Comparison of ENCODE assay signal across 13 cellular contexts in the genomic region with DNA sequence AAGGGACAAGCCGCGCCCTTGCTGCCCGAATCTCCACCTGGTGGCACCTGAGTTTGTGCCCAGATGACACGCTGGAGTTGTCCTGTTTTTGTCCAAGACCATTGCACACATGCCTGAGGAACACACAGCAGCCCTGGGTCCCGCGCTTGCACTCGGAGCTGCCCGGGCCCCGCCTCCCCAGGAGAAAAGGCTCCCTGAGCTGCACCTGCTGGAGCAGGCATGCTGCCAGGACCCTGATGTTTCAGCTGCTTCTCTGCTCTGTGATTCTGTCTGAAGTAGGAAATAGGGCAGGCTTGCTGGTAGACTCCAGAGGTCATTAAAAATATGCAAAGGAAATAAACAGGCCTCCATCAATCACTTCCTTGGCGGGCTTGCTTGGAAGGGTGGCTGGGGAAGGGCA.
DNase-seq lines count a peak whose midpoint lies in the region; ATAC-seq and TF ChIP-seq lines count a peak whose summit lies in the region.
"Had no signal": no experiment of that assay in that cellular context is flagged by ENCODE, and none has a peak within 500 bp of the region (broad histone marks: within the 10 kb centered on the region; RNA-seq: fewer than 3 reads in every experiment).

No MANE protein-coding gene starts in this region.

- CTCF ChIA-PET in OCI-LY7 (lab: Charles Lee; ENCODE audit: unreplicated experiment) = no interaction called here

- 57 to 66% (median 59%) methylated on average over 3 to 10 of the region's 10 CpGs for WGBS in heart left ventricle, 4 donors
- 38 to 55% (median 47%) methylated on average over 9 to 10 of the region's 10 CpGs for WGBS in stomach, 5 donors

- H3K4me1 ChIP-seq in heart left ventricle = peaks cover 8 to 79% (median 59%) of the 10 kb centered on the region in 12 donors
- H3K4me1 ChIP-seq in stomach = peaks cover 0 to 40% (median 15%) of the 10 kb centered on the region in 4 donors
- H3K4me1 ChIP-seq in OCI-LY7 (ENCODE audit: insufficient read depth, low read length, poor library complexity, severe bottlenecking) = no peaks in the 10 kb centered on the region
- H3K4me1 ChIP-seq: parathyroid adenoma had no signal

- no peaks in the 10 kb centered on the region for H3K9me2 ChIP-seq in OCI-LY7 (ENCODE audit: insufficient read depth, low read length)

- no peak overlapping the region for H3K4me2 ChIP-seq in OCI-LY7 (ENCODE audit: low read length)

- POLR2A ChIA-PET in OCI-LY7 (lab: Charles Lee) = no interaction called here

- no peaks in the 10 kb centered on the region for H3K9me3 ChIP-seq in heart left ventricle
- H3K9me3 ChIP-seq in stomach = no peaks in the 10 kb centered on the region
- H3K9me3 ChIP-seq in OCI-LY7 (ENCODE audit: low read length) = no peaks in the 10 kb centered on the region
- H3K9me3 ChIP-seq: tibial nerve had no signal

- no peaks in the 10 kb centered on the region for H3K27me3 ChIP-seq in heart left ventricle
- H3K27me3 ChIP-seq in stomach = peaks cover 0 to 8% (median 0%) of the 10 kb centered on the region in 3 donors
- H3K27me3 ChIP-seq in brain microvascular endothelial cell (replicated peaks) = no peaks in the 10 kb centered on the region
- H3K27me3 ChIP-seq: tibial nerve had no signal

- no TSS peak for BruUV-seq in OCI-LY7 (replicated peaks; lab: Mats Ljungman, UMichigan)

- no peak for TF ChIP-seq CTCF in heart left ventricle (IDR thresholded peaks at IDR 0.05)
- TF ChIP-seq CTCF in stomach (IDR thresholded peaks at IDR 0.05) = no peak
- TF ChIP-seq CTCF in OCI-LY7 (conservative IDR thresholded peaks at IDR 0.05; ENCODE audit: low read length) = no peak
- no peak for TF ChIP-seq CTCF in brain microvascular endothelial cell (IDR thresholded peaks at IDR 0.05; ENCODE audit: low read depth, low read length, missing control alignments)
- TF ChIP-seq CTCF in GM13976 (IDR thresholded peaks at IDR 0.05; ENCODE audit: borderline replicate concordance, control extremely low read depth, extremely low read depth, insufficient read depth, missing control alignments) = no peak

- H2AFZ ChIP-seq in OCI-LY7 (ENCODE audit: low read length) = no peak overlapping the region
- H2AFZ ChIP-seq: parathyroid adenoma had no signal

- no peak overlapping the region for H3K4me3 ChIP-seq in heart left ventricle
- no peak overlapping the region for H3K4me3 ChIP-seq in stomach
- H3K4me3 ChIP-seq in OCI-LY7 (ENCODE audit: low read depth, low read length, poor library complexity, severe bottlenecking) = no peak overlapping the region
- no peak overlapping the region for H3K4me3 ChIP-seq in brain microvascular endothelial cell (ENCODE audit: low read depth, low read length)
- H3K4me3 ChIP-seq: tibial nerve had no signal

- H4K20me1 ChIP-seq in OCI-LY7 (ENCODE audit: insufficient read depth, low read length) = no peaks in the 10 kb centered on the region

- TF ChIP-seq EP300 in stomach (IDR thresholded peaks at IDR 0.05) = no peak

- in situ Hi-C loops in brain microvascular endothelial cell (cut with HindIII; ENCODE audit: low pct_ligation_motif_present, low sequenced_read_pairs) (no loop called here), GM13976 (cut with MboI; ENCODE audit: low sequenced_read_pairs, unreplicated experiment) (no loop called here)

- ATAC-seq in heart left ventricle = peak in 3 of 4 donors; percentile 10 to 20 (median 19)
- ATAC-seq in HG03571 (IDR thresholded peaks at IDR 0.05; ENCODE audit: unreplicated experiment) = no peak

- intact Hi-C loops in heart left ventricle (cut with DNase I) (loop anchor here in 2 of 10 donors (10.0 kb wide), 2 partner anchors 170 to 180 kb away; no protein-coding TSS in a partner anchor), stomach (cut with DNase I; ENCODE audit: low total_unique reads) (no loop called here), OCI-LY7 (cut with micrococcal nuclease; ENCODE audit: unreplicated experiment) (no loop called here)

- TF ChIP-seq POLR2A in heart left ventricle (IDR thresholded peaks at IDR 0.05) = no peak
- no peak for TF ChIP-seq POLR2A in stomach (IDR thresholded peaks at IDR 0.05)

- DNase-seq in NCI-H1417 treated with DMSO at 0.1 percent for 48 hours (lab: John Stamatoyannopoulos, UW) = peak; percentile 49
- DNase-seq in NCI-H526 treated with DMSO at 0.1 percent for 48 hours (lab: John Stamatoyannopoulos, UW) = peak; percentile 83
- DNase-seq in heart left ventricle = peak in 1 of 5 donors; percentile 36
- DNase-seq in stomach = peak; percentile 46
- no peak for DNase-seq in OCI-LY7 (ENCODE audit: low spot score)
- DNase-seq in brain microvascular endothelial cell = no peak
- no peak for DNase-seq in GM13976 (ENCODE audit: low spot score)
- DNase-seq: activated CD8-positive, alpha-beta memory T cell treated with anti-CD3 and anti-CD28 coated beads, Interleukin-2, amount 50 U/mL, for 4 hours; DND-41; T-helper 9 cell had no signal

- no peaks in the 10 kb centered on the region for H3K79me2 ChIP-seq in OCI-LY7 (ENCODE audit: insufficient read depth, low read depth, low read length)
- H3K79me2 ChIP-seq: parathyroid adenoma had no signal

- H3K36me3 ChIP-seq in heart left ventricle = no peaks in the 10 kb centered on the region
- no peaks in the 10 kb centered on the region for H3K36me3 ChIP-seq in stomach
- H3K36me3 ChIP-seq in OCI-LY7 (ENCODE audit: insufficient read depth, low read length) = no peaks in the 10 kb centered on the region
- H3K36me3 ChIP-seq in brain microvascular endothelial cell (replicated peaks) = no peaks in the 10 kb centered on the region
- H3K36me3 ChIP-seq: tibial nerve had no signal

- H3K27ac ChIP-seq in heart left ventricle = peak overlapping the region in 11 of 12 donors; percentile 46 to 86 (median 69)
- H3K27ac ChIP-seq in stomach = peak overlapping the region in 2 of 5 donors; percentile 61 to 72
- H3K27ac ChIP-seq in OCI-LY7 (ENCODE audit: low read depth, low read length, poor library complexity, severe bottlenecking) = no peak overlapping the region
- no peak overlapping the region for H3K27ac ChIP-seq in brain microvascular endothelial cell
- H3K27ac ChIP-seq: parathyroid adenoma, tibial nerve had no signal

Comparison
In these comparisons a context has a peak if more than half of its experiments do, and no peak if none do; other contexts are left out.
1. DNase-seq: peak in NCI-H1417 treated with DMSO at 0.1 percent for 48 hours (single experiment), NCI-H526 treated with DMSO at 0.1 percent for 48 hours (single experiment) and stomach (single experiment); none in OCI-LY7 (single experiment), brain microvascular endothelial cell (single experiment) and GM13976 (single experiment).
2. H3K27ac ChIP-seq: peak in heart left ventricle (11 of 12); none in OCI-LY7 (single experiment) and brain microvascular endothelial cell (single experiment).